In genomic region chr12:106010746-106011145, GRCh38 we compare ENCODE assay signal across 23 cellular contexts.
DNase-seq lines count a peak whose midpoint lies in the region; ATAC-seq and TF ChIP-seq lines count a peak whose summit lies in the region.
"Had no signal": no experiment of that assay in that cellular context is flagged by ENCODE, and none has a peak within 500 bp of the region (broad histone marks: within the 10 kb centered on the region; RNA-seq: fewer than 3 reads in every experiment).

No MANE protein-coding gene starts in this region.

- H3K9me3 ChIP-seq in mesenchymal stem cell (ENCODE audit: control insufficient read depth, low read length) (no peaks in the 10 kb centered on the region), heart left ventricle (no peaks in the 10 kb centered on the region)
- H3K9me3 ChIP-seq: BE2C, Peyer's patch had no signal

- ATAC-seq in GM18907 (IDR thresholded peaks at IDR 0.05; ENCODE audit: unreplicated experiment), result no peak
- ATAC-seq in heart left ventricle, result no peak
- ATAC-seq: HCT116 had no signal

- no peak for TF ChIP-seq POLR2A in heart left ventricle (IDR thresholded peaks at IDR 0.05)

- no peak overlapping the region for H4K8ac ChIP-seq in mesenchymal stem cell (ENCODE audit: low read length)

- no peak overlapping the region for H4K91ac ChIP-seq in mesenchymal stem cell (ENCODE audit: low read length)

- TF ChIP-seq CTCF in chondrocyte (IDR thresholded peaks at IDR 0.05) (no peak), heart left ventricle (IDR thresholded peaks at IDR 0.05) (no peak)

- no peaks in the 10 kb centered on the region for H3K36me3 Mint-ChIP-seq in chondrocyte (ENCODE audit: low read depth)
- no peaks in the 10 kb centered on the region for H3K36me3 Mint-ChIP-seq in activated T-helper 1 cell treated with anti-CD3 and anti-CD28 coated beads, Interleukin-12 subunit alpha, Interleukin-12 subunit beta, Interleukin-2, Interleukin-4 antibody, amounts not matched to agents 30 ng/mL and 10 ng/mL and 1 ng/mL, durations not matched to agents 14 hours and 24 hours and 36 hours (ENCODE audit: low read depth)
- H3K36me3 Mint-ChIP-seq: IgD-negative memory B cell had no signal

- H3K23ac ChIP-seq in mesenchymal stem cell (ENCODE audit: low read length in 2 of 2), result no peak overlapping the region

- no peaks in the 10 kb centered on the region for H3K36me3 ChIP-seq in mesenchymal stem cell (ENCODE audit: control insufficient read depth in 1 of 2, insufficient read depth in 2 of 2, low read depth in 1 of 2, low read length in 2 of 2)
- H3K36me3 ChIP-seq in heart left ventricle, result no peaks in the 10 kb centered on the region
- H3K36me3 ChIP-seq: BE2C, Peyer's patch had no signal

- DNase-seq in GM03348 (ENCODE audit: low spot score), result peak; percentile 64
- DNase-seq in chondrocyte (ENCODE audit: low spot score), result no peak
- no peak for DNase-seq in mesenchymal stem cell
- no peak for DNase-seq in heart left ventricle
- no peak for DNase-seq in activated T-helper 1 cell treated with anti-CD3 and anti-CD28 coated beads, Interleukin-12 subunit alpha, Interleukin-12 subunit beta, Interleukin-2, Interleukin-4 antibody, amounts not matched to agents 30 ng/mL and 10 ng/mL and 1 ng/mL, durations not matched to agents 14 hours and 24 hours and 36 hours (ENCODE audit: low spot score)
- no peak for DNase-seq in SKM-1 (lab: John Stamatoyannopoulos, UW; ENCODE audit: unreplicated experiment)
- DNase-seq: BE2C, DMS153, DND-41, MM.1S, NCI-H1417, NCI-H1694, NCI-H2029 treated with DMSO at 0.1 percent for 48 hours, NCI-H526 treated with DMSO at 0.1 percent for 48 hours, OCI-M1, Peyer's patch, SHP77 treated with DMSO at 0.1 percent for 48 hours, SW 1271 had no signal

- no peak overlapping the region for H2BK5ac ChIP-seq in mesenchymal stem cell (ENCODE audit: low read depth, low read length, poor library complexity, severe bottlenecking)

- H3K14ac ChIP-seq in mesenchymal stem cell (ENCODE audit: low read length in 2 of 2), result peak overlapping the region in 1 of 2 experiments; percentile 51

- H3K79me1 ChIP-seq in mesenchymal stem cell (replicated peaks; ENCODE audit: low read length, poor library complexity, severe bottlenecking), result no peaks in the 10 kb centered on the region

- no peak overlapping the region for H3K4me2 ChIP-seq in mesenchymal stem cell (ENCODE audit: low read length, poor library complexity, severe bottlenecking)
- H3K4me2 ChIP-seq: KMS-11 had no signal

- no peak overlapping the region for H3K9ac ChIP-seq in mesenchymal stem cell (ENCODE audit: low read length)
- H3K9ac ChIP-seq: KMS-11 had no signal

- peak overlapping the region; percentile 53 for H2AK5ac ChIP-seq in mesenchymal stem cell (ENCODE audit: low read length, severe bottlenecking)

- H2BK12ac ChIP-seq in mesenchymal stem cell (ENCODE audit: low read length in 2 of 2), result peak overlapping the region in 1 of 2 experiments; percentile 18

- intact Hi-C loops in heart left ventricle (cut with DNase I), result no loop called here
- intact Hi-C loops in activated T-helper 1 cell treated with anti-CD3 and anti-CD28 coated beads, Interleukin-12 subunit alpha, Interleukin-12 subunit beta, Interleukin-2, Interleukin-4 antibody, amounts not matched to agents 30 ng/mL and 10 ng/mL and 1 ng/mL, durations not matched to agents 14 hours and 24 hours and 36 hours (cut with micrococcal nuclease), result no loop called here

- H3K27me3 ChIP-seq in mesenchymal stem cell (ENCODE audit: control insufficient read depth in 1 of 2, insufficient read depth in 1 of 2, low read length in 2 of 2), result no peaks in the 10 kb centered on the region
- no peaks in the 10 kb centered on the region for H3K27me3 ChIP-seq in heart left ventricle
- H3K27me3 ChIP-seq: BE2C, Peyer's patch had no signal

- no peak overlapping the region for H3K4me3 Mint-ChIP-seq in chondrocyte (ENCODE audit: unreplicated experiment)
- H3K4me3 Mint-ChIP-seq in activated T-helper 1 cell treated with anti-CD3 and anti-CD28 coated beads, Interleukin-12 subunit alpha, Interleukin-12 subunit beta, Interleukin-2, Interleukin-4 antibody, amounts not matched to agents 30 ng/mL and 10 ng/mL and 1 ng/mL, durations not matched to agents 14 hours and 24 hours and 36 hours, result no peak overlapping the region
- H3K4me3 Mint-ChIP-seq: IgD-negative memory B cell had no signal

- H2BK120ac ChIP-seq in mesenchymal stem cell (ENCODE audit: low read depth, low read length), result no peak overlapping the region

- peaks cover 15% of the 10 kb centered on the region for H3K4me1 Mint-ChIP-seq in chondrocyte (ENCODE audit: low read depth)
- H3K4me1 Mint-ChIP-seq in activated T-helper 1 cell treated with anti-CD3 and anti-CD28 coated beads, Interleukin-12 subunit alpha, Interleukin-12 subunit beta, Interleukin-2, Interleukin-4 antibody, amounts not matched to agents 30 ng/mL and 10 ng/mL and 1 ng/mL, durations not matched to agents 14 hours and 24 hours and 36 hours (ENCODE audit: low read depth), result no peaks in the 10 kb centered on the region
- H3K4me1 Mint-ChIP-seq: IgD-negative memory B cell had no signal

- no peak overlapping the region for H2AFZ ChIP-seq in mesenchymal stem cell (ENCODE audit: low read depth, low read length)

- H3K4me3 ChIP-seq in mesenchymal stem cell (ENCODE audit: insufficient read depth in 1 of 2, low read depth in 1 of 2, low read length in 2 of 2) (no peak overlapping the region), heart left ventricle (no peak overlapping the region)
- H3K4me3 ChIP-seq: Peyer's patch, SK-N-MC had no signal

- no peak overlapping the region for H2BK15ac ChIP-seq in mesenchymal stem cell (ENCODE audit: low read depth, poor library complexity, severe bottlenecking)

- no peak overlapping the region for H3K18ac ChIP-seq in mesenchymal stem cell (ENCODE audit: low read depth in 1 of 2, low read length in 2 of 2)

- no peaks in the 10 kb centered on the region for H3K9me3 Mint-ChIP-seq in chondrocyte (ENCODE audit: low read depth)
- no peaks in the 10 kb centered on the region for H3K9me3 Mint-ChIP-seq in activated T-helper 1 cell treated with anti-CD3 and anti-CD28 coated beads, Interleukin-12 subunit alpha, Interleukin-12 subunit beta, Interleukin-2, Interleukin-4 antibody, amounts not matched to agents 30 ng/mL and 10 ng/mL and 1 ng/mL, durations not matched to agents 14 hours and 24 hours and 36 hours

- peak overlapping the region; percentile 69 for H3K27ac Mint-ChIP-seq in chondrocyte (ENCODE audit: unreplicated experiment)
- H3K27ac Mint-ChIP-seq in activated T-helper 1 cell treated with anti-CD3 and anti-CD28 coated beads, Interleukin-12 subunit alpha, Interleukin-12 subunit beta, Interleukin-2, Interleukin-4 antibody, amounts not matched to agents 30 ng/mL and 10 ng/mL and 1 ng/mL, durations not matched to agents 14 hours and 24 hours and 36 hours, result no peak overlapping the region
- H3K27ac Mint-ChIP-seq: IgD-negative memory B cell had no signal

- H3K27ac ChIP-seq in mesenchymal stem cell (ENCODE audit: low read length, poor library complexity, severe bottlenecking) (no peak overlapping the region), heart left ventricle (no peak overlapping the region)
- H3K27ac ChIP-seq: KMS-11, Peyer's patch, SK-N-MC had no signal

- H3K4me1 ChIP-seq in mesenchymal stem cell (ENCODE audit: control insufficient read depth, insufficient read depth, low read depth, low read length) (no peaks in the 10 kb centered on the region), heart left ventricle (peaks cover 0 to 4% (median 0%) of the 10 kb centered on the region in 12 donors)
- H3K4me1 ChIP-seq: BE2C, Peyer's patch had no signal

- H3K4ac ChIP-seq in mesenchymal stem cell (ENCODE audit: low read depth in 1 of 2, low read length in 2 of 2), result no peak overlapping the region

- H3K27me3 Mint-ChIP-seq in chondrocyte (ENCODE audit: low read depth), result no peaks in the 10 kb centered on the region
- no peaks in the 10 kb centered on the region for H3K27me3 Mint-ChIP-seq in activated T-helper 1 cell treated with anti-CD3 and anti-CD28 coated beads, Interleukin-12 subunit alpha, Interleukin-12 subunit beta, Interleukin-2, Interleukin-4 antibody, amounts not matched to agents 30 ng/mL and 10 ng/mL and 1 ng/mL, durations not matched to agents 14 hours and 24 hours and 36 hours (ENCODE audit: insufficient read depth)
